In the genomic region with DNA sequence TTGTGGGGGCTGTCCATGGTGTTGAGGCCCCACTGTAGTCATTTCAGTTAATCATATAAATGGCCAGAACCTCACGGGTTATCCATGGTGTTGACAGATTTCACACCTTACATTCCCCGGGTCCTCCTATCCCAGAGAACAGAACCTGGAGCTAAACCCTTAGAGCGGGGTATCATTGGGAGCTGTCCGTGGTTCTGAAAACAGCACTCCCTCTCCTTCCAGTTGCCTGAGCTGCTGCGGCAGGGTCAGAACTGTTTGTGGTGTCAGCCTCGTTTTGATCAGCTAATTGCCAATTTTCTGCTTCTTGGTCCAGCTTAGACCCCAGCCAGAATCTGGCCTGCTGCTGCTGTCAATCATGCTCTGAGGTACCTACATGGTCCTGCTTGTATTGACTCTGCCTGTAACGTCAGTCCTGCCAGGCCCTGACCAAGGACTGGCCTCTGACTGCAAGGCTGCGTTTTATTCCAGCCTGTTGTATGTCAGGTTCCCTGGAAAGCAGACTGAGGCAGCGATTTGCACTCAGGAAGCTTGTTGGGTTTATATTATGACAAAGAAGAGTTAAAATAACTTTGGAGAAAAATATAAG, we compare ENCODE assay signal across 9 cellular contexts. TPM values are rescaled to one million over a fixed set of nuclear protein-coding genes. Genes with fewer than 3 reads are reported as not detected.
DNase-seq lines count a peak whose midpoint lies in the region; ATAC-seq and TF ChIP-seq lines count a peak whose summit lies in the region.
"Had no signal": no experiment of that assay in that cellular context is flagged by ENCODE, and none has a peak within 500 bp of the region (broad histone marks: within the 10 kb centered on the region; RNA-seq: fewer than 3 reads in every experiment).

No MANE protein-coding gene starts in this region.

- no peak overlapping the region for H3K4me3 Mint-ChIP-seq in activated naive CD8-positive, alpha-beta T cell treated with anti-CD3 and anti-CD28 coated beads, Interleukin-2, amount 10 ng/mL, durations not matched to agents 7 days and 5 days
- H3K4me3 Mint-ChIP-seq in activated naive CD8-positive, alpha-beta T cell treated with anti-CD3 and anti-CD28 coated beads for 36 hours, result no peak overlapping the region
- H3K4me3 Mint-ChIP-seq: CD8-positive, alpha-beta T cell had no signal

- POLR2A ChIA-PET in activated naive CD8-positive, alpha-beta T cell treated with anti-CD3 and anti-CD28 coated beads, Interleukin-2, amount 10 ng/mL, durations not matched to agents 7 days and 5 days (lab: Charles Lee), result no interaction called here

- no peaks in the 10 kb centered on the region for H3K4me1 ChIP-seq in RWPE2 (ENCODE audit: insufficient read depth, poor library complexity, severe bottlenecking)

- DNase-seq in activated naive CD8-positive, alpha-beta T cell treated with anti-CD3 and anti-CD28 coated beads, Interleukin-2, amount 10 ng/mL, durations not matched to agents 7 days and 5 days, result peak; percentile 40
- DNase-seq in activated naive CD8-positive, alpha-beta T cell treated with anti-CD3 and anti-CD28 coated beads for 36 hours, result no peak
- DNase-seq in RWPE2 (ENCODE audit: low spot score) (no peak), fibroblast of the aortic adventitia (ENCODE audit: low read depth) (peak; percentile 39), NCI-H345 (lab: John Stamatoyannopoulos, UW) (no peak)
- peak; percentile 2 to 20 for DNase-seq in stimulated activated CD4-positive, alpha-beta T cell treated with anti-CD3 and anti-CD28 coated beads, Interleukin-4, amount 100 ng/mL, for 48 hours (ENCODE audit: low read depth in 2 of 2)

- no peaks in the 10 kb centered on the region for H3K27me3 ChIP-seq in RWPE2 (ENCODE audit: insufficient read depth, poor library complexity, severe bottlenecking)

- H3K9me3 ChIP-seq in RWPE2 (ENCODE audit: severe bottlenecking), result no peaks in the 10 kb centered on the region

- no peak for ATAC-seq in activated naive CD8-positive, alpha-beta T cell treated with anti-CD3 and anti-CD28 coated beads, Interleukin-2, amount 10 ng/mL, durations not matched to agents 7 days and 5 days (ENCODE audit: low read depth)
- ATAC-seq in RWPE2 (ENCODE audit: low read depth) (peak; percentile 49; the same call in 1 of the 3 replicates), GM21723 (IDR thresholded peaks at IDR 0.05; ENCODE audit: unreplicated experiment) (no peak), HG03097 (IDR thresholded peaks at IDR 0.05; ENCODE audit: low FRiP score, unreplicated experiment) (no peak)
- ATAC-seq: CD8-positive, alpha-beta T cell had no signal

- no peak overlapping the region for H3K27ac ChIP-seq in RWPE2 (ENCODE audit: poor library complexity, severe bottlenecking)

- no peaks in the 10 kb centered on the region for H3K9me3 Mint-ChIP-seq in activated naive CD8-positive, alpha-beta T cell treated with anti-CD3 and anti-CD28 coated beads, Interleukin-2, amount 10 ng/mL, durations not matched to agents 7 days and 5 days
- no peaks in the 10 kb centered on the region for H3K9me3 Mint-ChIP-seq in activated naive CD8-positive, alpha-beta T cell treated with anti-CD3 and anti-CD28 coated beads for 36 hours
- H3K9me3 Mint-ChIP-seq: CD8-positive, alpha-beta T cell had no signal

- peaks cover under 1% of the 10 kb centered on the region for H3K27me3 Mint-ChIP-seq in activated naive CD8-positive, alpha-beta T cell treated with anti-CD3 and anti-CD28 coated beads, Interleukin-2, amount 10 ng/mL, durations not matched to agents 7 days and 5 days
- peaks cover 11% of the 10 kb centered on the region for H3K27me3 Mint-ChIP-seq in activated naive CD8-positive, alpha-beta T cell treated with anti-CD3 and anti-CD28 coated beads for 36 hours

- no peak overlapping the region for H3K4me3 ChIP-seq in RWPE2 (ENCODE audit: severe bottlenecking)
- no peak overlapping the region for H3K4me3 ChIP-seq in fibroblast of the aortic adventitia (ENCODE audit: low read depth, low read length)

- H3K4me1 Mint-ChIP-seq in activated naive CD8-positive, alpha-beta T cell treated with anti-CD3 and anti-CD28 coated beads, Interleukin-2, amount 10 ng/mL, durations not matched to agents 7 days and 5 days, result no peaks in the 10 kb centered on the region
- H3K4me1 Mint-ChIP-seq in activated naive CD8-positive, alpha-beta T cell treated with anti-CD3 and anti-CD28 coated beads for 36 hours, result no peaks in the 10 kb centered on the region

- TF ChIP-seq CTCF in RWPE2 (IDR thresholded peaks at IDR 0.05; ENCODE audit: poor library complexity, severe bottlenecking), result no peak
- no peak for TF ChIP-seq CTCF in fibroblast of the aortic adventitia (IDR thresholded peaks at IDR 0.05; ENCODE audit: insufficient read depth, low read length)

- H3K36me3 ChIP-seq in RWPE2 (ENCODE audit: low read depth), result no peaks in the 10 kb centered on the region

- H3K36me3 Mint-ChIP-seq in activated naive CD8-positive, alpha-beta T cell treated with anti-CD3 and anti-CD28 coated beads, Interleukin-2, amount 10 ng/mL, durations not matched to agents 7 days and 5 days, result no peaks in the 10 kb centered on the region
- H3K36me3 Mint-ChIP-seq in activated naive CD8-positive, alpha-beta T cell treated with anti-CD3 and anti-CD28 coated beads for 36 hours, result no peaks in the 10 kb centered on the region
- H3K36me3 Mint-ChIP-seq: CD8-positive, alpha-beta T cell had no signal

- H3K27ac Mint-ChIP-seq in activated naive CD8-positive, alpha-beta T cell treated with anti-CD3 and anti-CD28 coated beads, Interleukin-2, amount 10 ng/mL, durations not matched to agents 7 days and 5 days, result no peak overlapping the region
- no peak overlapping the region for H3K27ac Mint-ChIP-seq in activated naive CD8-positive, alpha-beta T cell treated with anti-CD3 and anti-CD28 coated beads for 36 hours
- H3K27ac Mint-ChIP-seq: CD8-positive, alpha-beta T cell had no signal

RNA-seq across cellular contexts. Expression of gene KCTD15, which starts 55.8 kb away (rescaled TPM):
- 1 to 10 TPM in 1 of 2 experiments, under 1 TPM in 1; 0.33 to 1.3 TPM for total RNA-seq in activated naive CD8-positive, alpha-beta T cell treated with anti-CD3 and anti-CD28 coated beads, Interleukin-2, amount 10 ng/mL, durations not matched to agents 7 days and 5 days
- total RNA-seq in activated naive CD8-positive, alpha-beta T cell treated with anti-CD3 and anti-CD28 coated beads for 36 hours, result 1 to 10 TPM; 7.5 to 9.9 TPM
- total RNA-seq in fibroblast of the aortic adventitia (ENCODE audit: low replicate concordance), result 13.3 and 28.9 TPM in 2 replicates

Comparison
In these comparisons a context has a peak if more than half of its experiments do, and no peak if none do; other contexts are left out.
1. DNase-seq: peak in activated naive CD8-positive, alpha-beta T cell treated with anti-CD3 and anti-CD28 coated beads, Interleukin-2, amount 10 ng/mL, durations not matched to agents 7 days and 5 days (single experiment), fibroblast of the aortic adventitia (single experiment) and stimulated activated CD4-positive, alpha-beta T cell treated with anti-CD3 and anti-CD28 coated beads, Interleukin-4, amount 100 ng/mL, for 48 hours (2 of 2); none in activated naive CD8-positive, alpha-beta T cell treated with anti-CD3 and anti-CD28 coated beads for 36 hours (single experiment), RWPE2 (single experiment) and NCI-H345 (single experiment).